Comparison of ENCODE assay signal across 8 cellular contexts in genomic region chr17:18858567-18859245, GRCh38. TPM values are rescaled to one million over a fixed set of nuclear protein-coding genes. Genes with fewer than 3 reads are reported as not detected.
DNase-seq lines count a peak whose midpoint lies in the region; ATAC-seq, FAIRE-seq and TF ChIP-seq lines count a peak whose summit lies in the region.

No MANE protein-coding gene starts in this region.

- H3K27me3 Mint-ChIP-seq in CD4-positive, alpha-beta T cell, result no peaks in the 10 kb centered on the region
- H3K27me3 Mint-ChIP-seq in neural crest cell (ENCODE audit: low read depth), result no peaks in the 10 kb centered on the region

- H3K27me3 ChIP-seq in CD4-positive, alpha-beta T cell (ENCODE audit: control insufficient read depth, insufficient read depth, low read length), result no peaks in the 10 kb centered on the region
- no peaks in the 10 kb centered on the region for H3K27me3 ChIP-seq in MM.1S (replicated peaks; ENCODE audit: insufficient read depth, low read length)
- no peaks in the 10 kb centered on the region for H3K27me3 ChIP-seq in effector memory CD4-positive, alpha-beta T cell (replicated peaks; ENCODE audit: control insufficient read depth, insufficient read depth, low read length, poor library complexity, severe bottlenecking)

- no peaks in the 10 kb centered on the region for H3K9me3 ChIP-seq in CD4-positive, alpha-beta T cell (ENCODE audit: control insufficient read depth, low read length)
- no peaks in the 10 kb centered on the region for H3K9me3 ChIP-seq in MM.1S (replicated peaks; ENCODE audit: insufficient read depth, low read length)
- H3K9me3 ChIP-seq in effector memory CD4-positive, alpha-beta T cell (ENCODE audit: control insufficient read depth, low read length), result no peaks in the 10 kb centered on the region

- peak overlapping the region; percentile 81 for H3K27ac Mint-ChIP-seq in CD4-positive, alpha-beta T cell
- H3K27ac Mint-ChIP-seq in neural crest cell (ENCODE audit: unreplicated experiment), result peak overlapping the region; percentile 92

- TF ChIP-seq CTCF in CD4-positive, alpha-beta T cell (IDR thresholded peaks at IDR 0.05), result no peak
- no peak for TF ChIP-seq CTCF in MM.1S (IDR thresholded peaks at IDR 0.05; ENCODE audit: low read length)
- no peak for TF ChIP-seq CTCF in neural crest cell (conservative IDR thresholded peaks at IDR 0.05)

- peaks cover 6% of the 10 kb centered on the region for H3K36me3 Mint-ChIP-seq in CD4-positive, alpha-beta T cell (ENCODE audit: low read depth)
- H3K36me3 Mint-ChIP-seq in neural crest cell (ENCODE audit: low read depth), result no peaks in the 10 kb centered on the region

- peak overlapping the region; percentile 50 for H3K27ac ChIP-seq in CD4-positive, alpha-beta T cell (ENCODE audit: low read depth, low read length)
- peak overlapping the region; percentile 20; the same call in 1 of the 2 replicates for H3K27ac ChIP-seq in MM.1S (ENCODE audit: low read length)
- H3K27ac ChIP-seq in effector memory CD4-positive, alpha-beta T cell (ENCODE audit: insufficient read depth, low read length, poor library complexity, severe bottlenecking), result peak overlapping the region; percentile 76

- H3K4me3 ChIP-seq in MM.1S (ENCODE audit: low read length), result peak overlapping the region; percentile 66
- peak overlapping the region; percentile 73 for H3K4me3 ChIP-seq in effector memory CD4-positive, alpha-beta T cell (ENCODE audit: insufficient read depth, low read depth, low read length, poor library complexity, severe bottlenecking)

- no peaks in the 10 kb centered on the region for H3K36me3 ChIP-seq in MM.1S (replicated peaks; ENCODE audit: insufficient read depth, low read length)
- H3K36me3 ChIP-seq in effector memory CD4-positive, alpha-beta T cell (ENCODE audit: control insufficient read depth, insufficient read depth, low read length), result no peaks in the 10 kb centered on the region

- H3K4me1 Mint-ChIP-seq in CD4-positive, alpha-beta T cell (ENCODE audit: low read depth), result peaks cover 59% of the 10 kb centered on the region
- H3K4me1 Mint-ChIP-seq in neural crest cell, result peaks cover 46% of the 10 kb centered on the region

- H3K9ac ChIP-seq in MM.1S (ENCODE audit: low read length), result peak overlapping the region; percentile 84

- TF ChIP-seq POLR2A in H54 (IDR thresholded peaks at IDR 0.05; ENCODE audit: low read depth, low read length), result no peak

- H4K20me1 ChIP-seq in MM.1S (ENCODE audit: insufficient read depth, low read length), result no peaks in the 10 kb centered on the region

- POLR2A ChIA-PET in CD4-positive, alpha-beta T cell (lab: Charles Lee), result interaction anchor here (0.7 to 2.4 kb wide), 7 partner anchors 40 to 519 kb away, joined by 3 to 17 read pairs (median 5); partner anchors contain the start of genes FAM83G and MAPK7

- peak overlapping the region; percentile 92 for H3K4me3 Mint-ChIP-seq in CD4-positive, alpha-beta T cell
- H3K4me3 Mint-ChIP-seq in neural crest cell, result peak overlapping the region; percentile 95

- DNase-seq in CD4-positive, alpha-beta T cell, result no peak
- DNase-seq in MM.1S, result no peak
- DNase-seq in effector memory CD4-positive, alpha-beta T cell, result no peak
- no peak for DNase-seq in neural crest cell (ENCODE audit: low read depth, low spot score)
- DNase-seq in H54 (ENCODE audit: insufficient read length, low spot score), result no peak
- DNase-seq in mesenteric fat pad (ENCODE audit: low spot score), result no peak
- DNase-seq in SW480 (ENCODE audit: low spot score), result no peak
- no peak for DNase-seq in activated CD4-positive, alpha-beta T cell treated with anti-CD3 and anti-CD28 coated beads, Interleukin-2, amount 50 U/mL, for 48 hours

- H3K9me2 ChIP-seq in MM.1S (replicated peaks; ENCODE audit: insufficient read depth, low read length), result no peaks in the 10 kb centered on the region

- peaks cover 30% of the 10 kb centered on the region for H3K79me2 ChIP-seq in MM.1S (ENCODE audit: low read length)

- intact Hi-C loops in CD4-positive, alpha-beta T cell (cut with DNase I, micrococcal nuclease), result loop anchor here (2.0 to 5.0 kb wide), 2 partner anchors 42 to 149 kb away; no protein-coding TSS in a partner anchor

- H2AFZ ChIP-seq in MM.1S (ENCODE audit: low read length), result peak overlapping the region; percentile 42

- peak overlapping the region; percentile 74 for H3K4me2 ChIP-seq in MM.1S (ENCODE audit: low read depth, low read length)

- CTCF ChIA-PET in CD4-positive, alpha-beta T cell (lab: Charles Lee), result interaction anchor here (1.0 to 1.2 kb wide), 2 partner anchors 102 to 233 kb away, joined by 3 to 4 read pairs; no protein-coding TSS in a partner anchor

- no peaks in the 10 kb centered on the region; the same call in 1 of the 2 replicates for H3F3A ChIP-seq in MM.1S (ENCODE audit: insufficient read depth, low read length)

- FAIRE-seq in H54 (lab: Jason Lieb, UNC), result no peak

- H3K4me1 ChIP-seq in MM.1S (ENCODE audit: low read length), result peaks cover 15% of the 10 kb centered on the region; the same call in 1 of the 2 replicates
- peaks cover 15% of the 10 kb centered on the region for H3K4me1 ChIP-seq in effector memory CD4-positive, alpha-beta T cell (ENCODE audit: control insufficient read depth, insufficient read depth, low read length, poor library complexity, severe bottlenecking)

- no peaks in the 10 kb centered on the region for H3K9me3 Mint-ChIP-seq in CD4-positive, alpha-beta T cell
- H3K9me3 Mint-ChIP-seq in neural crest cell, result no peaks in the 10 kb centered on the region

- ATAC-seq in CD4-positive, alpha-beta T cell (ENCODE audit: poor library complexity), result no peak

RNA-seq across cellular contexts. Expression of gene PRPSAP2, which starts 0.8 kb away (rescaled TPM):
- total RNA-seq in CD4-positive, alpha-beta T cell, result 10 to 100 TPM; 24.9 to 25.5 TPM
- total RNA-seq in neural crest cell (71.8 and 72.4 TPM in 2 replicates), mesenteric fat pad (15.8 TPM)

Comparison
In these comparisons a context has a peak if more than half of its experiments do, and no peak if none do; other contexts are left out.
1. H3K27ac ChIP-seq: peak in every context shown above with its lines; median percentile 76 in effector memory CD4-positive, alpha-beta T cell; 50 in CD4-positive, alpha-beta T cell; 20 in MM.1S.